Comparison of ENCODE assay signal across 9 cellular contexts in genomic region chr4:107035711-107036601, GRCh38. TPM values are rescaled to one million over a fixed set of nuclear protein-coding genes. Genes with fewer than 3 reads are reported as not detected.
DNase-seq lines count a peak whose midpoint lies in the region; ATAC-seq and FAIRE-seq lines count a peak whose summit lies in the region.
"Had no signal": no experiment of that assay in that cellular context is flagged by ENCODE, and none has a peak within 500 bp of the region (broad histone marks: within the 10 kb centered on the region; RNA-seq: fewer than 3 reads in every experiment).

DKK2 (minus strand) TSS chr4:107036313; CDS start chr4:107035591, 722 bp downstream.

- H3K9me3 ChIP-seq in CD8-positive, alpha-beta memory T cell (ENCODE audit: low read length): no peaks in the 10 kb centered on the region
- H3K9me3 ChIP-seq in HUES6 (ENCODE audit: control insufficient read depth, insufficient read depth, low read depth, low read length) (no peaks in the 10 kb centered on the region), iPS-18a (ENCODE audit: control insufficient read depth, low read depth, low read length) (no peaks in the 10 kb centered on the region), skeletal muscle tissue (ENCODE audit: control insufficient read depth in 3 of 3, low read length in 3 of 3) (no peaks in the 10 kb centered on the region)

- H3K27me3 ChIP-seq in CD8-positive, alpha-beta memory T cell (ENCODE audit: insufficient read depth, low read length, poor library complexity, severe bottlenecking): peaks cover 6% of the 10 kb centered on the region
- peaks cover 72% of the 10 kb centered on the region for H3K27me3 ChIP-seq in HUES6 (ENCODE audit: control insufficient read depth, insufficient read depth, low read length)
- peaks cover 61% of the 10 kb centered on the region for H3K27me3 ChIP-seq in iPS-18a (ENCODE audit: control insufficient read depth, insufficient read depth, low read length)
- peaks cover 11 to 38% (median 33%) of the 10 kb centered on the region in 3 donors for H3K27me3 ChIP-seq in skeletal muscle tissue (ENCODE audit: control insufficient read depth in 3 of 3, insufficient read depth in 3 of 3, low read length in 3 of 3)

- peaks cover 18 to 32% (median 25%) of the 10 kb centered on the region in 3 donors for H3K4me1 Mint-ChIP-seq in CD8-positive, alpha-beta memory T cell
- peaks cover 20% of the 10 kb centered on the region for H3K4me1 Mint-ChIP-seq in activated naive CD8-positive, alpha-beta T cell treated with anti-CD3 and anti-CD28 coated beads, Interleukin-2, amount 10 ng/mL, durations not matched to agents 7 days and 5 days

- no peaks in the 10 kb centered on the region for H3K36me3 ChIP-seq in CD8-positive, alpha-beta memory T cell (ENCODE audit: insufficient read depth, low read length)
- no peaks in the 10 kb centered on the region for H3K36me3 ChIP-seq in HUES6 (ENCODE audit: control insufficient read depth, insufficient read depth, low read length)
- H3K36me3 ChIP-seq in iPS-18a (ENCODE audit: control insufficient read depth, low read depth, low read length): no peaks in the 10 kb centered on the region
- H3K36me3 ChIP-seq in skeletal muscle tissue (ENCODE audit: control insufficient read depth in 3 of 3, insufficient read depth in 3 of 3, low read length in 3 of 3): no peaks in the 10 kb centered on the region

- H3K4me1 ChIP-seq in CD8-positive, alpha-beta memory T cell (ENCODE audit: insufficient read depth, low read length): no peaks in the 10 kb centered on the region
- H3K4me1 ChIP-seq in HUES6 (ENCODE audit: control insufficient read depth, insufficient read depth, low read length) (peaks cover 20% of the 10 kb centered on the region; the same call in 1 of the 2 replicates), iPS-18a (ENCODE audit: control insufficient read depth, low read depth, low read length) (peaks cover 11% of the 10 kb centered on the region), skeletal muscle tissue (ENCODE audit: control insufficient read depth in 3 of 3, insufficient read depth in 3 of 3, low read length in 3 of 3) (peaks cover 26 to 32% (median 29%) of the 10 kb centered on the region in 3 donors)

- POLR2A ChIA-PET in CD8-positive, alpha-beta memory T cell (lab: Charles Lee): no interaction called here
- POLR2A ChIA-PET in activated naive CD8-positive, alpha-beta T cell treated with anti-CD3 and anti-CD28 coated beads, Interleukin-2, amount 10 ng/mL, durations not matched to agents 7 days and 5 days (lab: Charles Lee): interaction anchor here (0.7 kb wide), 1 partner anchor 174 kb away, joined by 3 read pairs; no protein-coding TSS in a partner anchor

- peak in 1 of 5 donors; percentile 5 for DNase-seq in CD8-positive, alpha-beta memory T cell
- DNase-seq in activated naive CD8-positive, alpha-beta T cell treated with anti-CD3 and anti-CD28 coated beads, Interleukin-2, amount 10 ng/mL, durations not matched to agents 7 days and 5 days: peak; percentile 24
- DNase-seq in mesenteric fat pad (ENCODE audit: low spot score) (no peak), urothelium cell line (ENCODE audit: low spot score) (no peak)

- H3K27ac Mint-ChIP-seq in CD8-positive, alpha-beta memory T cell: peak within 1 kb of the TSS in 6 of 8 donors; percentile 41 to 92 (median 75)
- H3K27ac Mint-ChIP-seq in activated naive CD8-positive, alpha-beta T cell treated with anti-CD3 and anti-CD28 coated beads, Interleukin-2, amount 10 ng/mL, durations not matched to agents 7 days and 5 days: no peak within 1 kb of the TSS

- H3K9ac ChIP-seq in HUES6 (ENCODE audit: low read length) (no peak within 1 kb of the TSS), iPS-18a (ENCODE audit: low read length) (peak within 1 kb of the TSS; percentile 13), skeletal muscle tissue (ENCODE audit: low read depth in 1 of 3, low read length in 3 of 3) (peak within 1 kb of the TSS in 2 of 3 donors; percentile 52 to 55)

- H3K27me3 Mint-ChIP-seq in CD8-positive, alpha-beta memory T cell: peaks cover 15 to 47% of the 10 kb centered on the region in 2 donors
- H3K27me3 Mint-ChIP-seq in activated naive CD8-positive, alpha-beta T cell treated with anti-CD3 and anti-CD28 coated beads, Interleukin-2, amount 10 ng/mL, durations not matched to agents 7 days and 5 days: peaks cover 51% of the 10 kb centered on the region

- CTCF ChIA-PET in CD8-positive, alpha-beta memory T cell (lab: Charles Lee): no interaction called here

- peak within 1 kb of the TSS; percentile 45 to 97 (median 87) for H3K4me3 Mint-ChIP-seq in CD8-positive, alpha-beta memory T cell
- peak within 1 kb of the TSS; percentile 76 for H3K4me3 Mint-ChIP-seq in activated naive CD8-positive, alpha-beta T cell treated with anti-CD3 and anti-CD28 coated beads, Interleukin-2, amount 10 ng/mL, durations not matched to agents 7 days and 5 days

- ATAC-seq in activated naive CD8-positive, alpha-beta T cell treated with anti-CD3 and anti-CD28 coated beads, Interleukin-2, amount 10 ng/mL, durations not matched to agents 7 days and 5 days (ENCODE audit: low read depth): no peak
- no peak for ATAC-seq in HG03139 (IDR thresholded peaks at IDR 0.05; ENCODE audit: unreplicated experiment)

- no peak for FAIRE-seq in urothelium cell line (lab: Jason Lieb, UNC)
- FAIRE-seq: islet of Langerhans had no signal

- H3K36me3 Mint-ChIP-seq in CD8-positive, alpha-beta memory T cell: no peaks in the 10 kb centered on the region
- no peaks in the 10 kb centered on the region for H3K36me3 Mint-ChIP-seq in activated naive CD8-positive, alpha-beta T cell treated with anti-CD3 and anti-CD28 coated beads, Interleukin-2, amount 10 ng/mL, durations not matched to agents 7 days and 5 days

- peak within 1 kb of the TSS; percentile 15 for H3K4me3 ChIP-seq in CD8-positive, alpha-beta memory T cell (ENCODE audit: low read length)
- H3K4me3 ChIP-seq in HUES6 (ENCODE audit: low read depth, low read length): peak within 1 kb of the TSS; percentile 48
- H3K4me3 ChIP-seq in iPS-18a (ENCODE audit: low read length): peak within 1 kb of the TSS; percentile 76
- H3K4me3 ChIP-seq in skeletal muscle tissue (ENCODE audit: low read length in 3 of 3): peak within 1 kb of the TSS; percentile 69 to 71 (median 70)

- no peak within 1 kb of the TSS for H3K27ac ChIP-seq in CD8-positive, alpha-beta memory T cell (ENCODE audit: low read depth, low read length)
- H3K27ac ChIP-seq in HUES6 (ENCODE audit: low read depth, low read length): no peak within 1 kb of the TSS
- H3K27ac ChIP-seq in iPS-18a (ENCODE audit: low read length): no peak within 1 kb of the TSS
- no peak within 1 kb of the TSS for H3K27ac ChIP-seq in skeletal muscle tissue (ENCODE audit: low read depth, low read length)

- peaks cover 0 to 16% (median 0%) of the 10 kb centered on the region in 5 donors for H3K9me3 Mint-ChIP-seq in CD8-positive, alpha-beta memory T cell
- no peaks in the 10 kb centered on the region for H3K9me3 Mint-ChIP-seq in activated naive CD8-positive, alpha-beta T cell treated with anti-CD3 and anti-CD28 coated beads, Interleukin-2, amount 10 ng/mL, durations not matched to agents 7 days and 5 days

RNA-seq across cellular contexts. Expression of gene DKK2, which starts in this region (rescaled TPM):
- under 1 TPM in 1 of 2 experiments, not detected in 1; 0.07 TPM for total RNA-seq in CD8-positive, alpha-beta memory T cell
- 0.36 TPM for polyA plus RNA-seq in CD8-positive, alpha-beta memory T cell
- total RNA-seq in activated naive CD8-positive, alpha-beta T cell treated with anti-CD3 and anti-CD28 coated beads, Interleukin-2, amount 10 ng/mL, durations not matched to agents 7 days and 5 days: not detected
- 28.2 TPM for total RNA-seq in skeletal muscle tissue
- total RNA-seq in mesenteric fat pad: 0.77 TPM

Comparison
In these comparisons a context has a peak if more than half of its experiments do, and no peak if none do; other contexts are left out.
1. RNA of gene DKK2 (total RNA-seq): 28.2 TPM in skeletal muscle tissue (single experiment); 0.77 TPM in mesenteric fat pad (single experiment), not detected in activated naive CD8-positive, alpha-beta T cell treated with anti-CD3 and anti-CD28 coated beads, Interleukin-2, amount 10 ng/mL, durations not matched to agents 7 days and 5 days and 0.07 TPM in CD8-positive, alpha-beta memory T cell; every median in the first group is over 10 times any median in the second.
2. Peak in DNase-seq in activated naive CD8-positive, alpha-beta T cell treated with anti-CD3 and anti-CD28 coated beads, Interleukin-2, amount 10 ng/mL, durations not matched to agents 7 days and 5 days; RNA of the gene not detected or under 1 TPM.
3. H3K4me3 ChIP-seq: peak in every context shown above with its lines; median percentile 76 in iPS-18a; 70 in skeletal muscle tissue; 48 in HUES6; 15 in CD8-positive, alpha-beta memory T cell.